1 cellular context compared by ENCODE assay signal in the genomic region with DNA sequence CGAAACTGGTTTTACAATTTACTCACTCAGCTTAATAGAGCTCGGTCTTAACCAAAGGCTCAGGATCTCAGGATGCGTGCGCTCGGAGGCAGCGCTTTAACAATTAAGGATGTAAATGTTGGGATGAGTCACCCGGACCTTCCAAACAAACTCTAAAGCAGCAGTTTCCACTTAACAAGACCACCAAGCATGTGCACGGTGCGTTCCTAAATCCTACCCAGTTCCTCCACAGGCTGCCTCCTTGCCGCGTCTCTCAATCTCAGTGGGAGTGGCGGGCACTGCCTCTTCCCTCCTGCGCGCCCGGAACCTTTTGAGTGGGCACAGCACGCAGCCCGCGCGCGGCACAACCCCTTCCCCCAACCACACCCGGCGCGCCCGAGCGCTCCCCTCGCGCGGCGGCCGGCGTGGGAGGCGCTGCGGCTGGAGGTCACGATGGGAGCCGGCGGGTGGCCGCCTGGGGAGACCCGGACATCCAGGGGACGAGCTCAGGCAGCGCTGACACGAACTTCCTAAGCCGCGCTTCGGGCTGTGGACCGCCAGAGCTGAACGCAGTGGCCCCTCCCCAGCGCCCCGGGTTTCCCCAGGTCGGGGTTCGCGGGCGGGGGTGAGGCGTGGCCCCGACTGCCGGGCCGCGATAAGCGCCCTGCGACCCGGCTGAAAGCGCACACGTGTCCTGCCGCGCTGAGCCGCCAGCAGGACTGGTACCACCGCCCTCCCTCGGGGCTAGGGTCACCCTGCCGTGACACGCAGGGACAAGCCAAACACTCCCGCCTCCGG.
A peak's percentile ranks its signal among the peaks of the same experiment; 100 is the strongest.
TF ChIP-seq lines count a peak whose summit lies in the region.

Gene ABCG2, minus strand, starts transcription at position 280 of the 777 bp plus-strand sequence. CDS start 18,644 bp downstream, outside the sequence.

TF ChIP-seq in K562, 482 proteins besides CTCF, POLR2A, EP300 and RAD21 (continued from another document):
- TF ChIP-seq, protein P1, sequence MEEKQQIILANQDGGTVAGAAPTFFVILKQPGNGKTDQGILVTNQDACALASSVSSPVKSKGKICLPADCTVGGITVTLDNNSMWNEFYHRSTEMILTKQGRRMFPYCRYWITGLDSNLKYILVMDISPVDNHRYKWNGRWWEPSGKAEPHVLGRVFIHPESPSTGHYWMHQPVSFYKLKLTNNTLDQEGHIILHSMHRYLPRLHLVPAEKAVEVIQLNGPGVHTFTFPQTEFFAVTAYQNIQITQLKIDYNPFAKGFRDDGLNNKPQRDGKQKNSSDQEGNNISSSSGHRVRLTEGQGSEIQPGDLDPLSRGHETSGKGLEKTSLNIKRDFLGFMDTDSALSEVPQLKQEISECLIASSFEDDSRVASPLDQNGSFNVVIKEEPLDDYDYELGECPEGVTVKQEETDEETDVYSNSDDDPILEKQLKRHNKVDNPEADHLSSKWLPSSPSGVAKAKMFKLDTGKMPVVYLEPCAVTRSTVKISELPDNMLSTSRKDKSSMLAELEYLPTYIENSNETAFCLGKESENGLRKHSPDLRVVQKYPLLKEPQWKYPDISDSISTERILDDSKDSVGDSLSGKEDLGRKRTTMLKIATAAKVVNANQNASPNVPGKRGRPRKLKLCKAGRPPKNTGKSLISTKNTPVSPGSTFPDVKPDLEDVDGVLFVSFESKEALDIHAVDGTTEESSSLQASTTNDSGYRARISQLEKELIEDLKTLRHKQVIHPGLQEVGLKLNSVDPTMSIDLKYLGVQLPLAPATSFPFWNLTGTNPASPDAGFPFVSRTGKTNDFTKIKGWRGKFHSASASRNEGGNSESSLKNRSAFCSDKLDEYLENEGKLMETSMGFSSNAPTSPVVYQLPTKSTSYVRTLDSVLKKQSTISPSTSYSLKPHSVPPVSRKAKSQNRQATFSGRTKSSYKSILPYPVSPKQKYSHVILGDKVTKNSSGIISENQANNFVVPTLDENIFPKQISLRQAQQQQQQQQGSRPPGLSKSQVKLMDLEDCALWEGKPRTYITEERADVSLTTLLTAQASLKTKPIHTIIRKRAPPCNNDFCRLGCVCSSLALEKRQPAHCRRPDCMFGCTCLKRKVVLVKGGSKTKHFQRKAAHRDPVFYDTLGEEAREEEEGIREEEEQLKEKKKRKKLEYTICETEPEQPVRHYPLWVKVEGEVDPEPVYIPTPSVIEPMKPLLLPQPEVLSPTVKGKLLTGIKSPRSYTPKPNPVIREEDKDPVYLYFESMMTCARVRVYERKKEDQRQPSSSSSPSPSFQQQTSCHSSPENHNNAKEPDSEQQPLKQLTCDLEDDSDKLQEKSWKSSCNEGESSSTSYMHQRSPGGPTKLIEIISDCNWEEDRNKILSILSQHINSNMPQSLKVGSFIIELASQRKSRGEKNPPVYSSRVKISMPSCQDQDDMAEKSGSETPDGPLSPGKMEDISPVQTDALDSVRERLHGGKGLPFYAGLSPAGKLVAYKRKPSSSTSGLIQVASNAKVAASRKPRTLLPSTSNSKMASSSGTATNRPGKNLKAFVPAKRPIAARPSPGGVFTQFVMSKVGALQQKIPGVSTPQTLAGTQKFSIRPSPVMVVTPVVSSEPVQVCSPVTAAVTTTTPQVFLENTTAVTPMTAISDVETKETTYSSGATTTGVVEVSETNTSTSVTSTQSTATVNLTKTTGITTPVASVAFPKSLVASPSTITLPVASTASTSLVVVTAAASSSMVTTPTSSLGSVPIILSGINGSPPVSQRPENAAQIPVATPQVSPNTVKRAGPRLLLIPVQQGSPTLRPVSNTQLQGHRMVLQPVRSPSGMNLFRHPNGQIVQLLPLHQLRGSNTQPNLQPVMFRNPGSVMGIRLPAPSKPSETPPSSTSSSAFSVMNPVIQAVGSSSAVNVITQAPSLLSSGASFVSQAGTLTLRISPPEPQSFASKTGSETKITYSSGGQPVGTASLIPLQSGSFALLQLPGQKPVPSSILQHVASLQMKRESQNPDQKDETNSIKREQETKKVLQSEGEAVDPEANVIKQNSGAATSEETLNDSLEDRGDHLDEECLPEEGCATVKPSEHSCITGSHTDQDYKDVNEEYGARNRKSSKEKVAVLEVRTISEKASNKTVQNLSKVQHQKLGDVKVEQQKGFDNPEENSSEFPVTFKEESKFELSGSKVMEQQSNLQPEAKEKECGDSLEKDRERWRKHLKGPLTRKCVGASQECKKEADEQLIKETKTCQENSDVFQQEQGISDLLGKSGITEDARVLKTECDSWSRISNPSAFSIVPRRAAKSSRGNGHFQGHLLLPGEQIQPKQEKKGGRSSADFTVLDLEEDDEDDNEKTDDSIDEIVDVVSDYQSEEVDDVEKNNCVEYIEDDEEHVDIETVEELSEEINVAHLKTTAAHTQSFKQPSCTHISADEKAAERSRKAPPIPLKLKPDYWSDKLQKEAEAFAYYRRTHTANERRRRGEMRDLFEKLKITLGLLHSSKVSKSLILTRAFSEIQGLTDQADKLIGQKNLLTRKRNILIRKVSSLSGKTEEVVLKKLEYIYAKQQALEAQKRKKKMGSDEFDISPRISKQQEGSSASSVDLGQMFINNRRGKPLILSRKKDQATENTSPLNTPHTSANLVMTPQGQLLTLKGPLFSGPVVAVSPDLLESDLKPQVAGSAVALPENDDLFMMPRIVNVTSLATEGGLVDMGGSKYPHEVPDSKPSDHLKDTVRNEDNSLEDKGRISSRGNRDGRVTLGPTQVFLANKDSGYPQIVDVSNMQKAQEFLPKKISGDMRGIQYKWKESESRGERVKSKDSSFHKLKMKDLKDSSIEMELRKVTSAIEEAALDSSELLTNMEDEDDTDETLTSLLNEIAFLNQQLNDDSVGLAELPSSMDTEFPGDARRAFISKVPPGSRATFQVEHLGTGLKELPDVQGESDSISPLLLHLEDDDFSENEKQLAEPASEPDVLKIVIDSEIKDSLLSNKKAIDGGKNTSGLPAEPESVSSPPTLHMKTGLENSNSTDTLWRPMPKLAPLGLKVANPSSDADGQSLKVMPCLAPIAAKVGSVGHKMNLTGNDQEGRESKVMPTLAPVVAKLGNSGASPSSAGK (IDR thresholded peaks at IDR 0.05) = peak; percentile 27; the same call in 1 of the 2 replicates
- TF ChIP-seq MYC (IDR thresholded peaks at IDR 0.05; ENCODE audit: low read depth, low read length) = 0 out of 2 replicates have a peak, but pooled peaks have one; percentile 17
- TF ChIP-seq MYC (CRISPR knock-in tag; IDR thresholded peaks at IDR 0.05; ENCODE audit: borderline replicate concordance, low read depth) = no peak
- 0 out of 2 replicates have a peak, but pooled peaks have one; percentile 12 for TF ChIP-seq CTBP1 (IDR thresholded peaks at IDR 0.05; ENCODE audit: borderline replicate concordance)
- TF ChIP-seq CREB3L1 (IDR thresholded peaks at IDR 0.05; ENCODE audit: borderline replicate concordance, low read depth) = 0 out of 2 replicates have a peak, but pooled peaks have one; percentile 26
- TF ChIP-seq VEZF1 (CRISPR knock-in tag; IDR thresholded peaks at IDR 0.05) = peak; percentile 16; the same call in 1 of the 2 replicates
- TF ChIP-seq CXXC5 (CRISPR knock-in tag; IDR thresholded peaks at IDR 0.05) = peak; percentile 71
- peak; percentile 17 to 64; a peak in 2 of 4 replicates for TF ChIP-seq MNT (conservative IDR thresholded peaks at IDR 0.05)
- peak; percentile 75 for TF ChIP-seq TCF3 (CRISPR knock-in tag; IDR thresholded peaks at IDR 0.05)
- TF ChIP-seq MAX (CRISPR knock-in tag; IDR thresholded peaks at IDR 0.05) = peak; percentile 31; the same call in 1 of the 2 replicates
- no peak for TF ChIP-seq ETV5 (CRISPR knock-in tag; IDR thresholded peaks at IDR 0.05; ENCODE audit: low read depth)
- peak; percentile 55 for TF ChIP-seq ARID1B (IDR thresholded peaks at IDR 0.05)
